1 cellular context compared by ENCODE assay signal in genomic region chr16:57091200-57091989, GRCh38.
TF ChIP-seq lines count a peak whose summit lies in the region.

No MANE protein-coding gene starts in this region.

TF ChIP-seq in HepG2, 621 proteins besides CTCF, POLR2A, EP300 and RAD21 (continued from another document):
- TF ChIP-seq ZNF687 (CRISPR knock-in tag; IDR thresholded peaks at IDR 0.05) (peak; percentile 40), ZNF644 (CRISPR knock-in tag; IDR thresholded peaks at IDR 0.05; ENCODE audit: low read depth) (no peak), HNF1B (CRISPR knock-in tag; IDR thresholded peaks at IDR 0.05) (0 out of 2 replicates have a peak, but pooled peaks have one; percentile 36), TARDBP (CRISPR knock-in tag; IDR thresholded peaks at IDR 0.05) (peak; percentile 66; the same call in 1 of the 2 replicates), IRF2 (CRISPR knock-in tag; IDR thresholded peaks at IDR 0.05) (peak; percentile 40; the same call in 1 of the 2 replicates), ATF2 (CRISPR knock-in tag; IDR thresholded peaks at IDR 0.05) (peak; percentile 34; the same call in 1 of the 2 replicates), HDAC2 (CRISPR knock-in tag; IDR thresholded peaks at IDR 0.05) (peak; percentile 48), ZBTB7B (CRISPR knock-in tag; IDR thresholded peaks at IDR 0.05) (peak; percentile 64; the same call in 1 of the 2 replicates), TEAD3 (CRISPR knock-in tag; optimal IDR thresholded peaks at IDR 0.05; ENCODE audit: borderline replicate concordance) (peak; percentile 36), HDAC1 (CRISPR knock-in tag; IDR thresholded peaks at IDR 0.05) (peak; percentile 38; the same call in 1 of the 2 replicates), ARID5B (CRISPR knock-in tag; IDR thresholded peaks at IDR 0.05) (peak; percentile 69), TFDP1 (CRISPR knock-in tag; IDR thresholded peaks at IDR 0.05; ENCODE audit: borderline replicate concordance) (peak; percentile 49; the same call in 1 of the 2 replicates), ZSCAN29 (CRISPR knock-in tag; conservative IDR thresholded peaks at IDR 0.05) (no peak), FOSL2 (CRISPR knock-in tag; IDR thresholded peaks at IDR 0.05) (peak; percentile 57), ZNF510 (CRISPR knock-in tag; IDR thresholded peaks at IDR 0.05; ENCODE audit: low read depth) (no peak), TBX2 (CRISPR knock-in tag; IDR thresholded peaks at IDR 0.05; ENCODE audit: borderline replicate concordance) (peak; percentile 38; the same call in 1 of the 2 replicates), XRCC5 (optimal IDR thresholded peaks at IDR 0.05; ENCODE audit: low read length) (peak; percentile 64), ZNF550 (CRISPR knock-in tag; IDR thresholded peaks at IDR 0.05; ENCODE audit: borderline replicate concordance) (0 out of 2 replicates have a peak, but pooled peaks have one; percentile 29)
